Comparison of ENCODE assay signal across 8 cellular contexts in genomic region chr1:50424045-50424939, GRCh38. TPM values are rescaled to one million over a fixed set of nuclear protein-coding genes. Genes with fewer than 3 reads are reported as not detected.
A peak's percentile ranks its signal among the peaks of the same experiment; 100 is the strongest.
DNase-seq lines count a peak whose midpoint lies in the region; ATAC-seq, FAIRE-seq and TF ChIP-seq lines count a peak whose summit lies in the region.

No MANE protein-coding gene starts in this region.

- peaks cover 17 to 29% (median 23%) of the 10 kb centered on the region in 3 donors for H3K4me1 Mint-ChIP-seq in IgD-negative memory B cell
- H3K4me1 Mint-ChIP-seq in progenitor cell of endocrine pancreas (ENCODE audit: low read depth) = peaks cover 14% of the 10 kb centered on the region

- TF ChIP-seq CTCF in bronchial epithelial cell (IDR thresholded peaks at IDR 0.05; ENCODE audit: insufficient read depth, low read length, severe bottlenecking) (no peak), progenitor cell of endocrine pancreas (IDR thresholded peaks at IDR 0.05; ENCODE audit: unreplicated experiment) (no peak)

- H3K27ac Mint-ChIP-seq in IgD-negative memory B cell (peak overlapping the region; percentile 77 to 93 (median 88)), progenitor cell of endocrine pancreas (peak overlapping the region; percentile 71)

- H3K27me3 Mint-ChIP-seq in IgD-negative memory B cell (peaks cover 83% of the 10 kb centered on the region), progenitor cell of endocrine pancreas (peaks cover 90% of the 10 kb centered on the region)

- peak overlapping the region; percentile 37 for H3K4me3 ChIP-seq in bronchial epithelial cell (ENCODE audit: low read depth, low read length)

- peaks cover 0 to 15% (median 2%) of the 10 kb centered on the region in 3 donors for H3K9me3 Mint-ChIP-seq in IgD-negative memory B cell
- no peaks in the 10 kb centered on the region for H3K9me3 Mint-ChIP-seq in progenitor cell of endocrine pancreas (ENCODE audit: low read depth)

- no peak for FAIRE-seq in bronchial epithelial cell (lab: Jason Lieb, UNC)

- peaks cover 58% of the 10 kb centered on the region for H3K27me3 ChIP-seq in bronchial epithelial cell (ENCODE audit: control insufficient read depth, insufficient read depth, low read length)

- DNase-seq in Daoy (ENCODE audit: low read depth) (peak; percentile 71), bronchial epithelial cell (ENCODE audit: low read depth) (no peak), progenitor cell of endocrine pancreas (ENCODE audit: low spot score, unreplicated experiment) (no peak), foreskin melanocyte (no peak)

- H3K36me3 Mint-ChIP-seq in IgD-negative memory B cell = no peaks in the 10 kb centered on the region
- H3K36me3 Mint-ChIP-seq in progenitor cell of endocrine pancreas (ENCODE audit: insufficient read depth) = no peaks in the 10 kb centered on the region

- ATAC-seq in HG03565 (IDR thresholded peaks at IDR 0.05; ENCODE audit: unreplicated experiment) = no peak
- ATAC-seq in GM21515 (IDR thresholded peaks at IDR 0.05; ENCODE audit: unreplicated experiment) = no peak
- ATAC-seq in GM18858 (IDR thresholded peaks at IDR 0.05; ENCODE audit: unreplicated experiment) = no peak

- no peaks in the 10 kb centered on the region for H3K36me3 ChIP-seq in bronchial epithelial cell (ENCODE audit: control insufficient read depth, insufficient read depth, low read length)

- H3K4me3 Mint-ChIP-seq in IgD-negative memory B cell (peak overlapping the region; percentile 83 to 92 (median 90)), progenitor cell of endocrine pancreas (ENCODE audit: low read depth) (peak overlapping the region; percentile 45)

RNA-seq across cellular contexts. Expression of gene DMRTA2, which starts 1.0 kb away (rescaled TPM):
- 24.9 and 29.2 TPM in 2 replicates for total RNA-seq in Daoy (2014; rRNA removed; shearing (Covaris generic))
- not detected for polyA plus RNA-seq in IgD-negative memory B cell
- 4.2 and 7.4 TPM in 2 replicates for total RNA-seq in bronchial epithelial cell
- total RNA-seq in progenitor cell of endocrine pancreas = 0.20 TPM in 1 of 2 replicates, not detected in the other
